ENCODE assay signal across 16 cellular contexts in genomic region chr22:47779474-47779873, GRCh38.
A peak's percentile ranks its signal among the peaks of the same experiment; 100 is the strongest.
DNase-seq lines count a peak whose midpoint lies in the region; ATAC-seq, FAIRE-seq and TF ChIP-seq lines count a peak whose summit lies in the region.
"Had no signal": no experiment of that assay in that cellular context is flagged by ENCODE, and none has a peak within 500 bp of the region (broad histone marks: within the 10 kb centered on the region; RNA-seq: fewer than 3 reads in every experiment).

No MANE protein-coding gene starts in this region.

- WGBS in K562 (ENCODE audit: insufficient coverage, low coverage, missing lambda C conversion rate) = 0% methylated on average over 3 of the region's 7 CpGs
- 61% methylated on average over 7 of the region's 7 CpGs for WGBS in sigmoid colon, 2 donors

- no peaks in the 10 kb centered on the region for H3K79me2 ChIP-seq in K562 (ENCODE audit: control insufficient read depth, insufficient read depth, low read length)

- no peaks in the 10 kb centered on the region; the same call in 2 of the 3 replicates for H3K36me3 ChIP-seq in K562 (ENCODE audit: control insufficient read depth, insufficient read depth, low read length)
- no peaks in the 10 kb centered on the region for H3K36me3 ChIP-seq in sigmoid colon
- H3K36me3 ChIP-seq: HAP-1 had no signal

- H3K27ac ChIP-seq in K562 (ENCODE audit: extremely low read depth, low read depth, low read length) (0 out of 3 replicates have a peak overlapping the region, but pooled peaks have one; percentile 12), sigmoid colon (no peak overlapping the region)
- H3K27ac ChIP-seq: 22Rv1 had no signal

- in situ Hi-C loops in K562 (cut with MboI) = no loop called here

- no TSS peak for BruUV-seq in K562 (replicated peaks; lab: Mats Ljungman, UMichigan)

- no peaks in the 10 kb centered on the region; the same call in 1 of the 2 replicates for H3K9me3 ChIP-seq in K562 (replicated peaks; ENCODE audit: control insufficient read depth, insufficient read depth, low read depth, low read length)
- no peaks in the 10 kb centered on the region for H3K9me3 ChIP-seq in sigmoid colon
- H3K9me3 ChIP-seq: HAP-1 had no signal

- DNase-seq in D721Med (ENCODE audit: insufficient read length, low spot score) (peak; percentile 37), NCI-H82 treated with DMSO at 0.1 percent for 48 hours (lab: John Stamatoyannopoulos, UW; ENCODE audit: unreplicated experiment) (peak; percentile 79), K562 (ENCODE audit: extremely low read depth in 1 of 4, low spot score in 3 of 4) (peak; percentile 45 to 81 (median 61)), retina (peak; percentile 32), NCI-H446 treated with DMSO at 0.1 percent for 48 hours (lab: John Stamatoyannopoulos, UW) (no peak), omental fat pad (ENCODE audit: low spot score) (no peak), sigmoid colon (no peak)
- DNase-seq: CD8-positive, alpha-beta T cell; COR-L47; DND-41; GF-D8 had no signal

- POLR2A ChIA-PET in K562 (lab: Yijun Ruan, JAX) = interaction anchor here (0.6 to 1.1 kb wide), 4 partner anchors 9 to 155 kb away, joined by 3 to 5 read pairs (median 4); no protein-coding TSS in a partner anchor

- FAIRE-seq in D721Med (lab: Jason Lieb, UNC) (no peak), K562 (lab: Jason Lieb, UNC) (peak; percentile 88)
- FAIRE-seq: H1, HepG2, HTR-8/SVneo had no signal

- intact Hi-C loops in K562 (cut with micrococcal nuclease) (loop anchor here (10.0 kb wide), 1 partner anchor 155 kb away; no protein-coding TSS in a partner anchor), sigmoid colon (cut with DNase I) (no loop called here)

- no peak overlapping the region for H2AFZ ChIP-seq in K562 (ENCODE audit: low read depth, low read length)

- peak; percentile 94 for ATAC-seq in K562
- ATAC-seq in omental fat pad (ENCODE audit: low FRiP score) = no peak
- ATAC-seq: CD8-positive, alpha-beta T cell; HepG2 had no signal

- CTCF ChIA-PET in K562 (lab: Yijun Ruan, JAX; ENCODE audit: low intra/inter-chr PET ratio) = no interaction called here

- TF ChIP-seq RAD21 in K562 (CRISPR knock-in tag; conservative IDR thresholded peaks at IDR 0.05 in 1 of 2, IDR thresholded peaks at IDR 0.05 in 1 of 2) = no peak

- no peaks in the 10 kb centered on the region for H3K9me1 ChIP-seq in K562 (ENCODE audit: control insufficient read depth, insufficient read depth, low read length)

- no peak overlapping the region for H3K9ac ChIP-seq in K562 (ENCODE audit: insufficient read depth in 1 of 2, low read depth in 2 of 2, low read length in 2 of 2)

- no peak for TF ChIP-seq POLR2A in K562 (conservative IDR thresholded peaks at IDR 0.05)
- TF ChIP-seq POLR2A in sigmoid colon (IDR thresholded peaks at IDR 0.05) = no peak

- TF ChIP-seq CTCF in D721Med (IDR thresholded peaks at IDR 0.05; ENCODE audit: insufficient read depth, missing control alignments) (no peak), K562 (IDR thresholded peaks at IDR 0.05 in 2 of 3, conservative IDR thresholded peaks at IDR 0.05 in 1 of 3; ENCODE audit: insufficient read depth in 2 of 3, low read depth in 1 of 3, low read length in 3 of 3) (no peak), omental fat pad (IDR thresholded peaks at IDR 0.05) (no peak), sigmoid colon (IDR thresholded peaks at IDR 0.05) (no peak)

- H3K4me1 ChIP-seq in K562 (replicated peaks in 1 of 2; ENCODE audit: control insufficient read depth in 2 of 2, insufficient read depth in 2 of 2, low read length in 2 of 2) (peaks cover 9 to 14% of the 10 kb centered on the region in 2 experiments; a peak in 4 of 5 replicates), sigmoid colon (no peaks in the 10 kb centered on the region)
- H3K4me1 ChIP-seq: HAP-1 had no signal

- H3K4me3 ChIP-seq in K562 (no peak overlapping the region), sigmoid colon (no peak overlapping the region)
- H3K4me3 ChIP-seq: HAP-1 had no signal

- H4K20me1 ChIP-seq in K562 (replicated peaks; ENCODE audit: control insufficient read depth, insufficient read depth, low read length) = no peaks in the 10 kb centered on the region

- peak; percentile 63; the same call in 1 of the 2 replicates for TF ChIP-seq EP300 in K562 (IDR thresholded peaks at IDR 0.05; ENCODE audit: low read length)
- no peak for TF ChIP-seq EP300 in sigmoid colon (IDR thresholded peaks at IDR 0.05)

- peak overlapping the region; percentile 6; the same call in 1 of the 2 replicates for H3K4me2 ChIP-seq in K562 (ENCODE audit: insufficient read depth, low read length)

- no peaks in the 10 kb centered on the region for H3K27me3 ChIP-seq in K562 (ENCODE audit: control insufficient read depth in 2 of 2, insufficient read depth in 2 of 2, low read length in 2 of 2)
- peaks cover 0 to 7% (median 5%) of the 10 kb centered on the region in 3 donors for H3K27me3 ChIP-seq in sigmoid colon

TF ChIP-seq in K562, 482 proteins besides CTCF, POLR2A, EP300 and RAD21:
- TF ChIP-seq TCF3 (CRISPR knock-in tag; IDR thresholded peaks at IDR 0.05) = peak; percentile 84
- TF ChIP-seq PML (IDR thresholded peaks at IDR 0.05; ENCODE audit: low read length) = peak; percentile 44; the same call in 1 of the 2 replicates
- 0 out of 2 replicates have a peak, but pooled peaks have one; percentile 42 for TF ChIP-seq HDAC2 (IDR thresholded peaks at IDR 0.05)
- TF ChIP-seq ARID1B (IDR thresholded peaks at IDR 0.05) = peak; percentile 92
- TF ChIP-seq CBFA2T3 (IDR thresholded peaks at IDR 0.05) = peak; percentile 92
- peak; percentile 49; the same call in 1 of the 2 replicates for TF ChIP-seq POLR2AphosphoS5 (IDR thresholded peaks at IDR 0.05; ENCODE audit: control insufficient read depth, insufficient read depth, low read depth, low read length)
- TF ChIP-seq CXXC5 (CRISPR knock-in tag; IDR thresholded peaks at IDR 0.05) = peak; percentile 68
- TF ChIP-seq TEAD4 (IDR thresholded peaks at IDR 0.05; ENCODE audit: low read length) = peak; percentile 87
- no peak for TF ChIP-seq TEAD4 (CRISPR knock-in tag; IDR thresholded peaks at IDR 0.05; ENCODE audit: borderline replicate concordance)
- TF ChIP-seq STAT5A (IDR thresholded peaks at IDR 0.05; ENCODE audit: borderline replicate concordance, low read length) = peak; percentile 61; the same call in 1 of the 2 replicates
- TF ChIP-seq CCNT2 (IDR thresholded peaks at IDR 0.05; ENCODE audit: borderline replicate concordance, extremely low read depth, insufficient read length, low read depth, low read length) = peak; percentile 44
- no peak for TF ChIP-seq ZNF184 (CRISPR knock-in tag; IDR thresholded peaks at IDR 0.05)
- TF ChIP-seq XRCC3 (IDR thresholded peaks at IDR 0.05) = no peak
- TF ChIP-seq TRIM24 (IDR thresholded peaks at IDR 0.05) = peak in 1 of 2 experiments; percentile 59; a peak in 3 of 4 replicates
- TF ChIP-seq RCOR1 (IDR thresholded peaks at IDR 0.05; ENCODE audit: borderline replicate concordance in 1 of 2, low read depth in 2 of 2, low read length in 2 of 2) = peak in 1 of 2 experiments; percentile 71; a peak in 1 of 4 replicates
- no peak for TF ChIP-seq BDP1 (IDR thresholded peaks at IDR 0.05; ENCODE audit: insufficient read depth, insufficient read length)
- 0 out of 4 replicates have a peak, but pooled peaks of 1 of the 2 experiments have one; percentile 42 for TF ChIP-seq HDAC1 (IDR thresholded peaks at IDR 0.05)
- peak; percentile 76 for TF ChIP-seq NCOR1 (IDR thresholded peaks at IDR 0.05)
- TF ChIP-seq TCF7L2 (IDR thresholded peaks at IDR 0.05; ENCODE audit: low read depth, low read length) = no peak
- TF ChIP-seq CBFA2T2 (conservative IDR thresholded peaks at IDR 0.05) = peak; percentile 88
- TF ChIP-seq U2AF1 (optimal IDR thresholded peaks at IDR 0.05; ENCODE audit: low read depth, low read length) = no peak
- TF ChIP-seq SMARCA4 (IDR thresholded peaks at IDR 0.05) = peak; percentile 74
- peak; percentile 33; the same call in 1 of the 2 replicates for TF ChIP-seq NFE2 (IDR thresholded peaks at IDR 0.05; ENCODE audit: low read depth)
- TF ChIP-seq FOSL1 (tag; conservative IDR thresholded peaks at IDR 0.05) = peak; percentile 48; the same call in 1 of the 2 replicates
- peak; percentile 31 for TF ChIP-seq MEIS2 (IDR thresholded peaks at IDR 0.05; ENCODE audit: partially characterized antibody)
- peak; percentile 41; the same call in 1 of the 2 replicates for TF ChIP-seq KLF16 (IDR thresholded peaks at IDR 0.05)
- TF ChIP-seq JUND (IDR thresholded peaks at IDR 0.05; ENCODE audit: borderline replicate concordance, low read depth, low read length) = peak; percentile 64; the same call in 1 of the 2 replicates
- no peak for TF ChIP-seq JUND (tag; IDR thresholded peaks at IDR 0.05; ENCODE audit: borderline replicate concordance, low read depth, low read length)
- TF ChIP-seq NFIC (IDR thresholded peaks at IDR 0.05) = peak; percentile 61
- peak; percentile 67 for TF ChIP-seq MTA2 (IDR thresholded peaks at IDR 0.05; ENCODE audit: low read depth)
- no peak for TF ChIP-seq LARP7 (IDR thresholded peaks at IDR 0.05)
- TF ChIP-seq RBFOX2 (IDR thresholded peaks at IDR 0.05; ENCODE audit: low read depth, low read length) = no peak
- no peak for TF ChIP-seq CREB3L1 (IDR thresholded peaks at IDR 0.05; ENCODE audit: borderline replicate concordance, low read depth)
- TF ChIP-seq SOX6 (IDR thresholded peaks at IDR 0.05) = peak; percentile 56; the same call in 1 of the 2 replicates
- peak; percentile 84 for TF ChIP-seq DPF2 (IDR thresholded peaks at IDR 0.05)
- peak; percentile 50 for TF ChIP-seq SMARCE1 (IDR thresholded peaks at IDR 0.05)
- TF ChIP-seq TAL1 (IDR thresholded peaks at IDR 0.05) = peak; percentile 88
- peak; percentile 44; the same call in 1 of the 2 replicates for TF ChIP-seq SMAD4 (CRISPR knock-in tag; conservative IDR thresholded peaks at IDR 0.05)
- peak; percentile 73 for TF ChIP-seq GATA2 (CRISPR knock-in tag; IDR thresholded peaks at IDR 0.05)
- TF ChIP-seq KDM1A (IDR thresholded peaks at IDR 0.05) = peak; percentile 55 to 72; a peak in 2 of 4 replicates

Comparison
In these comparisons a context has a peak if more than half of its experiments do, and no peak if none do; other contexts are left out.
1. DNase-seq: peak in D721Med (single experiment), NCI-H82 treated with DMSO at 0.1 percent for 48 hours (single experiment), K562 (4 of 4) and retina (single experiment); none in NCI-H446 treated with DMSO at 0.1 percent for 48 hours (single experiment), omental fat pad (single experiment) and sigmoid colon (single experiment).